1 cellular context compared by ENCODE assay signal in the genomic region with DNA sequence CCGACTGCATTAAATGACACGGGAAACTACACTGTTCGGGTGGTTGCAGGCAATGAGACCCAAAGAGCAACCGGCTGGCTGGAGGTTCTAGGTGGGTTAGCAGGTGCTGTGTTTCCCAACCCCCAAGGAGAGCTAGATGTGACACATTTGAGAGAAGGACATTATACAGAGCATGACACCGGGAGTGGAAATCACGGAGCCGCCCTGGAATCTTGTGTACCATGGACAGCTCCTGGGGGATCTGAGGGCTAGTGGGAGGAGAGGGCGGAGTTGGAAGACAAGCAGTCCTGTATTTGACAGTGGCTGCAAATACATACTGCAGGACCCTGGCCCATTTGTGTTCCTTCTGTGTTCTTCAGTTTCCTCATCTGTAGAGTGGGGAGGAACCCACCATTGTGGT.
A peak's percentile ranks its signal among the peaks of the same experiment; 100 is the strongest.
TF ChIP-seq lines count a peak whose summit lies in the region.

No MANE protein-coding gene starts in this region.

TF ChIP-seq in HepG2, 621 proteins besides CTCF, POLR2A, EP300 and RAD21 (continued from another document and continues in another):
- 0 out of 2 replicates have a peak, but pooled peaks have one; percentile 41 for TF ChIP-seq ERF (CRISPR knock-in tag; IDR thresholded peaks at IDR 0.05)
- TF ChIP-seq, protein P1, sequence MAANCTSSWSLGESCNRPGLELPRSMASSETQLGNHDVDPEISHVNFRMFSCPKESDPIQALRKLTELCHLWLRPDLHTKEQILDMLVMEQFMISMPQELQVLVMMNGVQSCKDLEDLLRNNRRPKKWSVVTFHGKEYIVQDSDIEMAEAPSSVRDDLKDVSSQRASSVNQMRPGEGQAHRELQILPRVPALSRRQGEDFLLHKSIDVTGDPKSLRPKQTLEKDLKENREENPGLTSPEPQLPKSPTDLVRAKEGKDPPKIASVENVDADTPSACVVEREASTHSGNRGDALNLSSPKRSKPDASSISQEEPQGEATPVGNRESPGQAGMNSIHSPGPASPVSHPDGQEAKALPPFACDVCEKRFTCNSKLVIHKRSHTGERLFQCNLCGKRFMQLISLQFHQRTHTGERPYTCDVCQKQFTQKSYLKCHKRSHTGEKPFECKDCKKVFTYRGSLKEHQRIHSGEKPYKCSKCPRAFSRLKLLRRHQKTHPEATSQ (CRISPR knock-in tag; IDR thresholded peaks at IDR 0.05; ENCODE audit: borderline replicate concordance), result no peak
- TF ChIP-seq ZBTB20 (CRISPR knock-in tag; IDR thresholded peaks at IDR 0.05; ENCODE audit: borderline replicate concordance, low read depth), result 0 out of 2 replicates have a peak, but pooled peaks have one; percentile 34
- TF ChIP-seq SALL1 (CRISPR knock-in tag; IDR thresholded peaks at IDR 0.05), result peak; percentile 63
- TF ChIP-seq DMAP1 (CRISPR knock-in tag; IDR thresholded peaks at IDR 0.05), result no peak
- TF ChIP-seq, protein P2, sequence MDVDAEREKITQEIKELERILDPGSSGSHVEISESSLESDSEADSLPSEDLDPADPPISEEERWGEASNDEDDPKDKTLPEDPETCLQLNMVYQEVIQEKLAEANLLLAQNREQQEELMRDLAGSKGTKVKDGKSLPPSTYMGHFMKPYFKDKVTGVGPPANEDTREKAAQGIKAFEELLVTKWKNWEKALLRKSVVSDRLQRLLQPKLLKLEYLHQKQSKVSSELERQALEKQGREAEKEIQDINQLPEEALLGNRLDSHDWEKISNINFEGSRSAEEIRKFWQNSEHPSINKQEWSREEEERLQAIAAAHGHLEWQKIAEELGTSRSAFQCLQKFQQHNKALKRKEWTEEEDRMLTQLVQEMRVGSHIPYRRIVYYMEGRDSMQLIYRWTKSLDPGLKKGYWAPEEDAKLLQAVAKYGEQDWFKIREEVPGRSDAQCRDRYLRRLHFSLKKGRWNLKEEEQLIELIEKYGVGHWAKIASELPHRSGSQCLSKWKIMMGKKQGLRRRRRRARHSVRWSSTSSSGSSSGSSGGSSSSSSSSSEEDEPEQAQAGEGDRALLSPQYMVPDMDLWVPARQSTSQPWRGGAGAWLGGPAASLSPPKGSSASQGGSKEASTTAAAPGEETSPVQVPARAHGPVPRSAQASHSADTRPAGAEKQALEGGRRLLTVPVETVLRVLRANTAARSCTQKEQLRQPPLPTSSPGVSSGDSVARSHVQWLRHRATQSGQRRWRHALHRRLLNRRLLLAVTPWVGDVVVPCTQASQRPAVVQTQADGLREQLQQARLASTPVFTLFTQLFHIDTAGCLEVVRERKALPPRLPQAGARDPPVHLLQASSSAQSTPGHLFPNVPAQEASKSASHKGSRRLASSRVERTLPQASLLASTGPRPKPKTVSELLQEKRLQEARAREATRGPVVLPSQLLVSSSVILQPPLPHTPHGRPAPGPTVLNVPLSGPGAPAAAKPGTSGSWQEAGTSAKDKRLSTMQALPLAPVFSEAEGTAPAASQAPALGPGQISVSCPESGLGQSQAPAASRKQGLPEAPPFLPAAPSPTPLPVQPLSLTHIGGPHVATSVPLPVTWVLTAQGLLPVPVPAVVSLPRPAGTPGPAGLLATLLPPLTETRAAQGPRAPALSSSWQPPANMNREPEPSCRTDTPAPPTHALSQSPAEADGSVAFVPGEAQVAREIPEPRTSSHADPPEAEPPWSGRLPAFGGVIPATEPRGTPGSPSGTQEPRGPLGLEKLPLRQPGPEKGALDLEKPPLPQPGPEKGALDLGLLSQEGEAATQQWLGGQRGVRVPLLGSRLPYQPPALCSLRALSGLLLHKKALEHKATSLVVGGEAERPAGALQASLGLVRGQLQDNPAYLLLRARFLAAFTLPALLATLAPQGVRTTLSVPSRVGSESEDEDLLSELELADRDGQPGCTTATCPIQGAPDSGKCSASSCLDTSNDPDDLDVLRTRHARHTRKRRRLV (CRISPR knock-in tag; IDR thresholded peaks at IDR 0.05), result no peak
- TF ChIP-seq, protein P3, sequence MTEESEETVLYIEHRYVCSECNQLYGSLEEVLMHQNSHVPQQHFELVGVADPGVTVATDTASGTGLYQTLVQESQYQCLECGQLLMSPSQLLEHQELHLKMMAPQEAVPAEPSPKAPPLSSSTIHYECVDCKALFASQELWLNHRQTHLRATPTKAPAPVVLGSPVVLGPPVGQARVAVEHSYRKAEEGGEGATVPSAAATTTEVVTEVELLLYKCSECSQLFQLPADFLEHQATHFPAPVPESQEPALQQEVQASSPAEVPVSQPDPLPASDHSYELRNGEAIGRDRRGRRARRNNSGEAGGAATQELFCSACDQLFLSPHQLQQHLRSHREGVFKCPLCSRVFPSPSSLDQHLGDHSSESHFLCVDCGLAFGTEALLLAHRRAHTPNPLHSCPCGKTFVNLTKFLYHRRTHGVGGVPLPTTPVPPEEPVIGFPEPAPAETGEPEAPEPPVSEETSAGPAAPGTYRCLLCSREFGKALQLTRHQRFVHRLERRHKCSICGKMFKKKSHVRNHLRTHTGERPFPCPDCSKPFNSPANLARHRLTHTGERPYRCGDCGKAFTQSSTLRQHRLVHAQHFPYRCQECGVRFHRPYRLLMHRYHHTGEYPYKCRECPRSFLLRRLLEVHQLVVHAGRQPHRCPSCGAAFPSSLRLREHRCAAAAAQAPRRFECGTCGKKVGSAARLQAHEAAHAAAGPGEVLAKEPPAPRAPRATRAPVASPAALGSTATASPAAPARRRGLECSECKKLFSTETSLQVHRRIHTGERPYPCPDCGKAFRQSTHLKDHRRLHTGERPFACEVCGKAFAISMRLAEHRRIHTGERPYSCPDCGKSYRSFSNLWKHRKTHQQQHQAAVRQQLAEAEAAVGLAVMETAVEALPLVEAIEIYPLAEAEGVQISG (CRISPR knock-in tag; IDR thresholded peaks at IDR 0.05), result 0 out of 2 replicates have a peak, but pooled peaks have one; percentile 26
- peak; percentile 37 for TF ChIP-seq ZNF883 (CRISPR knock-in tag; IDR thresholded peaks at IDR 0.05; ENCODE audit: not compliant biosample characterization)
- peak; percentile 25; the same call in 1 of the 2 replicates for TF ChIP-seq HDAC2 (CRISPR knock-in tag; IDR thresholded peaks at IDR 0.05)
- no peak for TF ChIP-seq HHEX (CRISPR knock-in tag; IDR thresholded peaks at IDR 0.05)
- peak; percentile 81; the same call in 1 of the 2 replicates for TF ChIP-seq ZSCAN9 (CRISPR knock-in tag; IDR thresholded peaks at IDR 0.05; ENCODE audit: borderline replicate concordance)
- TF ChIP-seq, protein P4, sequence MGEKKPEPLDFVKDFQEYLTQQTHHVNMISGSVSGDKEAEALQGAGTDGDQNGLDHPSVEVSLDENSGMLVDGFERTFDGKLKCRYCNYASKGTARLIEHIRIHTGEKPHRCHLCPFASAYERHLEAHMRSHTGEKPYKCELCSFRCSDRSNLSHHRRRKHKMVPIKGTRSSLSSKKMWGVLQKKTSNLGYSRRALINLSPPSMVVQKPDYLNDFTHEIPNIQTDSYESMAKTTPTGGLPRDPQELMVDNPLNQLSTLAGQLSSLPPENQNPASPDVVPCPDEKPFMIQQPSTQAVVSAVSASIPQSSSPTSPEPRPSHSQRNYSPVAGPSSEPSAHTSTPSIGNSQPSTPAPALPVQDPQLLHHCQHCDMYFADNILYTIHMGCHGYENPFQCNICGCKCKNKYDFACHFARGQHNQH (CRISPR knock-in tag; IDR thresholded peaks at IDR 0.05), result peak; percentile 35; the same call in 1 of the 2 replicates
- peak; percentile 46 for TF ChIP-seq IKZF4 (CRISPR knock-in tag; IDR thresholded peaks at IDR 0.05; ENCODE audit: borderline replicate concordance, low read depth, not compliant biosample characterization)
- 0 out of 2 replicates have a peak, but pooled peaks have one; percentile 29 for TF ChIP-seq MIXL1 (CRISPR knock-in tag; IDR thresholded peaks at IDR 0.05)
- TF ChIP-seq ZNF160 (CRISPR knock-in tag; IDR thresholded peaks at IDR 0.05), result no peak
- TF ChIP-seq, protein P5, sequence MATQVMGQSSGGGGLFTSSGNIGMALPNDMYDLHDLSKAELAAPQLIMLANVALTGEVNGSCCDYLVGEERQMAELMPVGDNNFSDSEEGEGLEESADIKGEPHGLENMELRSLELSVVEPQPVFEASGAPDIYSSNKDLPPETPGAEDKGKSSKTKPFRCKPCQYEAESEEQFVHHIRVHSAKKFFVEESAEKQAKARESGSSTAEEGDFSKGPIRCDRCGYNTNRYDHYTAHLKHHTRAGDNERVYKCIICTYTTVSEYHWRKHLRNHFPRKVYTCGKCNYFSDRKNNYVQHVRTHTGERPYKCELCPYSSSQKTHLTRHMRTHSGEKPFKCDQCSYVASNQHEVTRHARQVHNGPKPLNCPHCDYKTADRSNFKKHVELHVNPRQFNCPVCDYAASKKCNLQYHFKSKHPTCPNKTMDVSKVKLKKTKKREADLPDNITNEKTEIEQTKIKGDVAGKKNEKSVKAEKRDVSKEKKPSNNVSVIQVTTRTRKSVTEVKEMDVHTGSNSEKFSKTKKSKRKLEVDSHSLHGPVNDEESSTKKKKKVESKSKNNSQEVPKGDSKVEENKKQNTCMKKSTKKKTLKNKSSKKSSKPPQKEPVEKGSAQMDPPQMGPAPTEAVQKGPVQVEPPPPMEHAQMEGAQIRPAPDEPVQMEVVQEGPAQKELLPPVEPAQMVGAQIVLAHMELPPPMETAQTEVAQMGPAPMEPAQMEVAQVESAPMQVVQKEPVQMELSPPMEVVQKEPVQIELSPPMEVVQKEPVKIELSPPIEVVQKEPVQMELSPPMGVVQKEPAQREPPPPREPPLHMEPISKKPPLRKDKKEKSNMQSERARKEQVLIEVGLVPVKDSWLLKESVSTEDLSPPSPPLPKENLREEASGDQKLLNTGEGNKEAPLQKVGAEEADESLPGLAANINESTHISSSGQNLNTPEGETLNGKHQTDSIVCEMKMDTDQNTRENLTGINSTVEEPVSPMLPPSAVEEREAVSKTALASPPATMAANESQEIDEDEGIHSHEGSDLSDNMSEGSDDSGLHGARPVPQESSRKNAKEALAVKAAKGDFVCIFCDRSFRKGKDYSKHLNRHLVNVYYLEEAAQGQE (IDR thresholded peaks at IDR 0.05; ENCODE audit: borderline replicate concordance in 1 of 2, low read depth in 1 of 2, low read length in 2 of 2), result peak; percentile 93 to 98
- peak; percentile 37; the same call in 1 of the 2 replicates for TF ChIP-seq THAP11 (CRISPR knock-in tag; IDR thresholded peaks at IDR 0.05)
- TF ChIP-seq, protein P6, sequence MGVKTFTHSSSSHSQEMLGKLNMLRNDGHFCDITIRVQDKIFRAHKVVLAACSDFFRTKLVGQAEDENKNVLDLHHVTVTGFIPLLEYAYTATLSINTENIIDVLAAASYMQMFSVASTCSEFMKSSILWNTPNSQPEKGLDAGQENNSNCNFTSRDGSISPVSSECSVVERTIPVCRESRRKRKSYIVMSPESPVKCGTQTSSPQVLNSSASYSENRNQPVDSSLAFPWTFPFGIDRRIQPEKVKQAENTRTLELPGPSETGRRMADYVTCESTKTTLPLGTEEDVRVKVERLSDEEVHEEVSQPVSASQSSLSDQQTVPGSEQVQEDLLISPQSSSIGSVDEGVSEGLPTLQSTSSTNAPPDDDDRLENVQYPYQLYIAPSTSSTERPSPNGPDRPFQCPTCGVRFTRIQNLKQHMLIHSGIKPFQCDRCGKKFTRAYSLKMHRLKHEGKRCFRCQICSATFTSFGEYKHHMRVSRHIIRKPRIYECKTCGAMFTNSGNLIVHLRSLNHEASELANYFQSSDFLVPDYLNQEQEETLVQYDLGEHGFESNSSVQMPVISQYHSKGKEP (CRISPR knock-in tag; IDR thresholded peaks at IDR 0.05), result 0 out of 2 replicates have a peak, but pooled peaks have one; percentile 63
- peak; percentile 25; the same call in 1 of the 2 replicates for TF ChIP-seq MEF2D (CRISPR knock-in tag; IDR thresholded peaks at IDR 0.05)
- TF ChIP-seq TEAD3 (CRISPR knock-in tag; optimal IDR thresholded peaks at IDR 0.05; ENCODE audit: borderline replicate concordance), result peak; percentile 45
- peak; percentile 62; the same call in 1 of the 2 replicates for TF ChIP-seq ZNF792 (CRISPR knock-in tag; IDR thresholded peaks at IDR 0.05)
- TF ChIP-seq, protein P7, sequence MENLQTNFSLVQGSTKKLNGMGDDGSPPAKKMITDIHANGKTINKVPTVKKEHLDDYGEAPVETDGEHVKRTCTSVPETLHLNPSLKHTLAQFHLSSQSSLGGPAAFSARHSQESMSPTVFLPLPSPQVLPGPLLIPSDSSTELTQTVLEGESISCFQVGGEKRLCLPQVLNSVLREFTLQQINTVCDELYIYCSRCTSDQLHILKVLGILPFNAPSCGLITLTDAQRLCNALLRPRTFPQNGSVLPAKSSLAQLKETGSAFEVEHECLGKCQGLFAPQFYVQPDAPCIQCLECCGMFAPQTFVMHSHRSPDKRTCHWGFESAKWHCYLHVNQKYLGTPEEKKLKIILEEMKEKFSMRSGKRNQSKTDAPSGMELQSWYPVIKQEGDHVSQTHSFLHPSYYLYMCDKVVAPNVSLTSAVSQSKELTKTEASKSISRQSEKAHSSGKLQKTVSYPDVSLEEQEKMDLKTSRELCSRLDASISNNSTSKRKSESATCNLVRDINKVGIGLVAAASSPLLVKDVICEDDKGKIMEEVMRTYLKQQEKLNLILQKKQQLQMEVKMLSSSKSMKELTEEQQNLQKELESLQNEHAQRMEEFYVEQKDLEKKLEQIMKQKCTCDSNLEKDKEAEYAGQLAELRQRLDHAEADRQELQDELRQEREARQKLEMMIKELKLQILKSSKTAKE (CRISPR knock-in tag; IDR thresholded peaks at IDR 0.05; ENCODE audit: borderline replicate concordance), result peak; percentile 16; the same call in 1 of the 2 replicates
- TF ChIP-seq, protein P8, sequence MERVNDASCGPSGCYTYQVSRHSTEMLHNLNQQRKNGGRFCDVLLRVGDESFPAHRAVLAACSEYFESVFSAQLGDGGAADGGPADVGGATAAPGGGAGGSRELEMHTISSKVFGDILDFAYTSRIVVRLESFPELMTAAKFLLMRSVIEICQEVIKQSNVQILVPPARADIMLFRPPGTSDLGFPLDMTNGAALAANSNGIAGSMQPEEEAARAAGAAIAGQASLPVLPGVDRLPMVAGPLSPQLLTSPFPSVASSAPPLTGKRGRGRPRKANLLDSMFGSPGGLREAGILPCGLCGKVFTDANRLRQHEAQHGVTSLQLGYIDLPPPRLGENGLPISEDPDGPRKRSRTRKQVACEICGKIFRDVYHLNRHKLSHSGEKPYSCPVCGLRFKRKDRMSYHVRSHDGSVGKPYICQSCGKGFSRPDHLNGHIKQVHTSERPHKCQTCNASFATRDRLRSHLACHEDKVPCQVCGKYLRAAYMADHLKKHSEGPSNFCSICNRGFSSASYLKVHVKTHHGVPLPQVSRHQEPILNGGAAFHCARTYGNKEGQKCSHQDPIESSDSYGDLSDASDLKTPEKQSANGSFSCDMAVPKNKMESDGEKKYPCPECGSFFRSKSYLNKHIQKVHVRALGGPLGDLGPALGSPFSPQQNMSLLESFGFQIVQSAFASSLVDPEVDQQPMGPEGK (CRISPR knock-in tag; IDR thresholded peaks at IDR 0.05), result peak; percentile 24; the same call in 1 of the 2 replicates
- peak; percentile 32; the same call in 1 of the 2 replicates for TF ChIP-seq RXRB (CRISPR knock-in tag; IDR thresholded peaks at IDR 0.05; ENCODE audit: borderline replicate concordance)
- TF ChIP-seq, protein P9, sequence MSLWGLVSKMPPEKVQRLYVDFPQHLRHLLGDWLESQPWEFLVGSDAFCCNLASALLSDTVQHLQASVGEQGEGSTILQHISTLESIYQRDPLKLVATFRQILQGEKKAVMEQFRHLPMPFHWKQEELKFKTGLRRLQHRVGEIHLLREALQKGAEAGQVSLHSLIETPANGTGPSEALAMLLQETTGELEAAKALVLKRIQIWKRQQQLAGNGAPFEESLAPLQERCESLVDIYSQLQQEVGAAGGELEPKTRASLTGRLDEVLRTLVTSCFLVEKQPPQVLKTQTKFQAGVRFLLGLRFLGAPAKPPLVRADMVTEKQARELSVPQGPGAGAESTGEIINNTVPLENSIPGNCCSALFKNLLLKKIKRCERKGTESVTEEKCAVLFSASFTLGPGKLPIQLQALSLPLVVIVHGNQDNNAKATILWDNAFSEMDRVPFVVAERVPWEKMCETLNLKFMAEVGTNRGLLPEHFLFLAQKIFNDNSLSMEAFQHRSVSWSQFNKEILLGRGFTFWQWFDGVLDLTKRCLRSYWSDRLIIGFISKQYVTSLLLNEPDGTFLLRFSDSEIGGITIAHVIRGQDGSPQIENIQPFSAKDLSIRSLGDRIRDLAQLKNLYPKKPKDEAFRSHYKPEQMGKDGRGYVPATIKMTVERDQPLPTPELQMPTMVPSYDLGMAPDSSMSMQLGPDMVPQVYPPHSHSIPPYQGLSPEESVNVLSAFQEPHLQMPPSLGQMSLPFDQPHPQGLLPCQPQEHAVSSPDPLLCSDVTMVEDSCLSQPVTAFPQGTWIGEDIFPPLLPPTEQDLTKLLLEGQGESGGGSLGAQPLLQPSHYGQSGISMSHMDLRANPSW (CRISPR knock-in tag; IDR thresholded peaks at IDR 0.05; ENCODE audit: borderline replicate concordance), result no peak
- peak; percentile 92; the same call in 1 of the 2 replicates for TF ChIP-seq EHMT2 (IDR thresholded peaks at IDR 0.05; ENCODE audit: borderline replicate concordance, low read depth, low read length)
